ENCODE assay signal across 37 cellular contexts in the genomic region with DNA sequence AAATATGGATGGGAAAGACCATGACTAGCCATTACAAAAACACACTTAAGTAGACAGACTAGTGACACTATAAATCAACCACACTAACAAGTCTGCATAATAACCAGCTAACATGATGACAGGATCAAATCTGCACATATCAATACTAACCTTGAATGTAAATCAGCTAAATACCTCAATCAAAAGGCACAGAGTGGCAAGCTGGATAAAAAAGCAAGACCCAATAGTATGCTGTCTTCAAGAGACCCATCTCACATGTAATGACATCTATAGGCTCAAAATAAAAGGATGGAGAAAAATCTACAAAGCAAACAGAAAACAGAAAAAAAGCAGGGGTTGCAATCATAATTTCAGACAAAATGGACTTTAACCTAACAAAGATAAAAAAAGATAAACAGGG. TPM values are rescaled to one million over a fixed set of nuclear protein-coding genes. Genes with fewer than 3 reads are reported as not detected.
"Had no signal": no experiment of that assay in that cellular context is flagged by ENCODE, and none has a peak within 500 bp of the region (broad histone marks: within the 10 kb centered on the region; RNA-seq: fewer than 3 reads in every experiment).

No MANE protein-coding gene starts in this region.

- H3K27ac Mint-ChIP-seq: activated naive CD4-positive, alpha-beta T cell treated with anti-CD3 and anti-CD28 coated beads for 36 hours; activated naive CD4-positive, alpha-beta T cell treated with anti-CD3 and anti-CD28 coated beads, Interleukin-2, amount 10 ng/mL, durations not matched to agents 7 days and 5 days; activated naive CD4-positive, alpha-beta T cell treated with anti-CD3 and anti-CD28 coated beads, Interleukin-2, amount 50 U/mL, for 24 hours; activated naive CD4-positive, alpha-beta T cell treated with anti-CD3 and anti-CD28 coated beads, Interleukin-2, amount 50 U/mL, for 72 hours; activated naive CD8-positive, alpha-beta T cell; activated naive CD8-positive, alpha-beta T cell treated with anti-CD3 and anti-CD28 coated beads for 36 hours; activated naive CD8-positive, alpha-beta T cell treated with anti-CD3 and anti-CD28 coated beads, Interleukin-2, amount 10 ng/mL, durations not matched to agents 7 days and 5 days; activated naive CD8-positive, alpha-beta T cell treated with anti-CD3 and anti-CD28 coated beads, Interleukin-2, amount 50 U/mL, for 24 hours; activated T-cell treated with anti-CD3 and anti-CD28 coated beads, Interleukin-2, amount 50 U/mL, for 24 hours; activated T-cell treated with anti-CD3 and anti-CD28 coated beads, Interleukin-2, amount 50 U/mL, for 72 hours; activated T-helper 1 cell treated with anti-CD3 and anti-CD28 coated beads, Interleukin-12 subunit alpha, Interleukin-12 subunit beta, Interleukin-2, Interleukin-4 antibody, amounts not matched to agents 30 ng/mL and 10 ng/mL and 1 ng/mL, durations not matched to agents 14 hours and 24 hours and 36 hours; activated T-helper 17 cell treated with anti-CD3 and anti-CD28 coated beads, Interleukin-2, amount 50 U/mL, for 72 hours; activated T-helper 2 cell treated with anti-CD3 and anti-CD28 coated beads, Interferon-gamma antibody, Interleukin-2, Interleukin-4, amounts not matched to agents 10 μg/mL and 5 μg/mL and 100 μg/mL, durations not matched to agents 14 hours and 24 hours and 36 hours; brain had no signal

- H3K36me3 ChIP-seq: adrenal gland, brain microvascular endothelial cell, breast epithelium, cardiac muscle cell had no signal

- ATAC-seq: activated naive CD4-positive, alpha-beta T cell treated with anti-CD3 and anti-CD28 coated beads, Interleukin-2, amount 50 U/mL, for 72 hours; activated naive CD8-positive, alpha-beta T cell treated with anti-CD3 and anti-CD28 coated beads, Interleukin-2, amount 50 U/mL, for 24 hours; activated T-cell treated with anti-CD3 and anti-CD28 coated beads, Interleukin-2, amount 50 U/mL, for 4 hours; activated T-cell treated with anti-CD3 and anti-CD28 coated beads, Interleukin-2, amount 50 U/mL, for 72 hours; activated T-helper 17 cell treated with anti-CD3 and anti-CD28 coated beads, Interleukin-2, amount 50 U/mL, for 72 hours; body of pancreas had no signal

- H3K9me3 ChIP-seq: adrenal gland, ascending aorta, body of pancreas, breast epithelium had no signal

- H3K27me3 ChIP-seq: adrenal gland, ascending aorta, body of pancreas, brain microvascular endothelial cell, breast epithelium, cardiac muscle cell had no signal

- H3K4me3 Mint-ChIP-seq: activated naive CD4-positive, alpha-beta T cell treated with anti-CD3 and anti-CD28 coated beads for 36 hours; activated naive CD4-positive, alpha-beta T cell treated with anti-CD3 and anti-CD28 coated beads, Interleukin-2, amount 10 ng/mL, durations not matched to agents 7 days and 5 days; activated naive CD4-positive, alpha-beta T cell treated with anti-CD3 and anti-CD28 coated beads, Interleukin-2, amount 50 U/mL, for 24 hours; activated naive CD8-positive, alpha-beta T cell; activated naive CD8-positive, alpha-beta T cell treated with anti-CD3 and anti-CD28 coated beads for 36 hours; activated naive CD8-positive, alpha-beta T cell treated with anti-CD3 and anti-CD28 coated beads, Interleukin-2, amount 10 ng/mL, durations not matched to agents 7 days and 5 days; activated naive CD8-positive, alpha-beta T cell treated with anti-CD3 and anti-CD28 coated beads, Interleukin-2, amount 50 U/mL, for 24 hours; activated T-cell treated with anti-CD3 and anti-CD28 coated beads, Interleukin-2, amount 50 U/mL, for 24 hours; activated T-cell treated with anti-CD3 and anti-CD28 coated beads, Interleukin-2, amount 50 U/mL, for 4 hours; activated T-cell treated with anti-CD3 and anti-CD28 coated beads, Interleukin-2, amount 50 U/mL, for 72 hours; activated T-helper 1 cell treated with anti-CD3 and anti-CD28 coated beads, Interleukin-12 subunit alpha, Interleukin-12 subunit beta, Interleukin-2, Interleukin-4 antibody, amounts not matched to agents 30 ng/mL and 10 ng/mL and 1 ng/mL, durations not matched to agents 14 hours and 24 hours and 36 hours; activated T-helper 17 cell treated with anti-CD3 and anti-CD28 coated beads, Interleukin-2, amount 50 U/mL, for 72 hours; brain; central memory CD8-positive, alpha-beta T cell had no signal

- H3K4me1 ChIP-seq: adrenal gland, ascending aorta, body of pancreas, breast epithelium had no signal

- H3K4me1 Mint-ChIP-seq: activated naive CD4-positive, alpha-beta T cell treated with anti-CD3 and anti-CD28 coated beads, Interleukin-2, amount 10 ng/mL, durations not matched to agents 7 days and 5 days; activated naive CD4-positive, alpha-beta T cell treated with anti-CD3 and anti-CD28 coated beads, Interleukin-2, amount 50 U/mL, for 24 hours; activated naive CD8-positive, alpha-beta T cell treated with anti-CD3 and anti-CD28 coated beads for 36 hours; activated naive CD8-positive, alpha-beta T cell treated with anti-CD3 and anti-CD28 coated beads, Interleukin-2, amount 10 ng/mL, durations not matched to agents 7 days and 5 days; activated T-helper 17 cell treated with anti-CD3 and anti-CD28 coated beads, Interleukin-2, amount 50 U/mL, for 72 hours; brain; central memory CD8-positive, alpha-beta T cell had no signal

- H3K4me3 ChIP-seq: adrenal gland, ascending aorta, body of pancreas, breast epithelium, cardiac muscle cell had no signal

- H3K27ac ChIP-seq: adrenal gland, ascending aorta, body of pancreas, brain microvascular endothelial cell, breast epithelium, cardiac muscle cell had no signal

- H3K27me3 Mint-ChIP-seq: activated naive CD4-positive, alpha-beta T cell treated with anti-CD3 and anti-CD28 coated beads, Interleukin-2, amount 10 ng/mL, durations not matched to agents 7 days and 5 days; activated naive CD4-positive, alpha-beta T cell treated with anti-CD3 and anti-CD28 coated beads, Interleukin-2, amount 50 U/mL, for 24 hours; activated naive CD8-positive, alpha-beta T cell; activated naive CD8-positive, alpha-beta T cell treated with anti-CD3 and anti-CD28 coated beads for 36 hours; activated naive CD8-positive, alpha-beta T cell treated with anti-CD3 and anti-CD28 coated beads, Interleukin-2, amount 50 U/mL, for 24 hours; activated T-cell treated with anti-CD3 and anti-CD28 coated beads, Interleukin-2, amount 50 U/mL, for 24 hours; activated T-helper 17 cell treated with anti-CD3 and anti-CD28 coated beads, Interleukin-2, amount 50 U/mL, for 72 hours; brain; central memory CD8-positive, alpha-beta T cell had no signal

- DNase-seq: activated effector memory CD4-positive, alpha-beta T cell treated with anti-CD3 and anti-CD28 coated beads, Interleukin-2, amount 50 U/mL, for 16 hours; activated effector memory CD4-positive, alpha-beta T cell treated with Interleukin-2 at 50 U/mL for 16 hours; activated gamma-delta T cell; activated gamma-delta T cell treated with Interleukin-2 at 50 U/mL for 16 hours; activated naive CD4-positive, alpha-beta T cell; activated naive CD4-positive, alpha-beta T cell treated with anti-CD3 and anti-CD28 coated beads for 36 hours; activated naive CD4-positive, alpha-beta T cell treated with anti-CD3 and anti-CD28 coated beads, Interleukin-2, amount 10 ng/mL, durations not matched to agents 7 days and 5 days; activated naive CD4-positive, alpha-beta T cell treated with anti-CD3 and anti-CD28 coated beads, Interleukin-2, amount 50 U/mL, for 16 hours; activated naive CD4-positive, alpha-beta T cell treated with Interleukin-2 at 50 U/mL for 16 hours; activated naive CD8-positive, alpha-beta T cell treated with anti-CD3 and anti-CD28 coated beads for 36 hours; activated naive CD8-positive, alpha-beta T cell treated with anti-CD3 and anti-CD28 coated beads, Interleukin-2, amount 10 ng/mL, durations not matched to agents 7 days and 5 days; activated naive CD8-positive, alpha-beta T cell treated with anti-CD3 and anti-CD28 coated beads, Interleukin-2, amount 50 U/mL, for 24 hours; activated T-cell treated with anti-CD3 and anti-CD28 coated beads, Interleukin-2, amount 50 U/mL, for 24 hours; activated T-cell treated with anti-CD3 and anti-CD28 coated beads, Interleukin-2, amount 50 U/mL, for 4 hours; activated T-cell treated with anti-CD3 and anti-CD28 coated beads, Interleukin-2, amount 50 U/mL, for 48 hours; activated T-cell treated with anti-CD3 and anti-CD28 coated beads, Interleukin-2, amount 50 U/mL, for 72 hours; adrenal gland; amniotic stem cell; amygdala; anterior cingulate cortex; aorta; body of pancreas; brain microvascular endothelial cell; caudate nucleus; central memory CD4-positive, alpha-beta T cell; cerebellar nuclear complex had no signal

RNA-seq across cellular contexts. Expression of a gene that starts 16.3 kb away (rescaled TPM):
- total RNA-seq: activated naive CD4-positive, alpha-beta T cell treated with anti-CD3 and anti-CD28 coated beads, Interleukin-2, amount 50 U/mL, for 72 hours; activated naive CD8-positive, alpha-beta T cell treated with anti-CD3 and anti-CD28 coated beads, Interleukin-2, amount 10 ng/mL, durations not matched to agents 7 days and 5 days; activated T-cell treated with anti-CD3 and anti-CD28 coated beads, Interleukin-2, amount 50 U/mL, for 4 hours; activated T-helper 1 cell treated with anti-CD3 and anti-CD28 coated beads, Interleukin-12 subunit alpha, Interleukin-12 subunit beta, Interleukin-2, Interleukin-4 antibody, amounts not matched to agents 30 ng/mL and 10 ng/mL and 1 ng/mL, durations not matched to agents 14 hours and 24 hours and 36 hours; ascending aorta; body of pancreas; cardiac muscle cell had no signal

RNA-seq across cellular contexts. Expression of a gene that starts 57.2 kb away (rescaled TPM):
- total RNA-seq: ascending aorta had no signal
